Comparison of ENCODE assay signal across 20 cellular contexts in genomic region chr5:145157841-145158240, GRCh38.
A peak's percentile ranks its signal among the peaks of the same experiment; 100 is the strongest.
DNase-seq lines count a peak whose midpoint lies in the region; ATAC-seq and TF ChIP-seq lines count a peak whose summit lies in the region.
"Had no signal": no experiment of that assay in that cellular context is flagged by ENCODE, and none has a peak within 500 bp of the region (broad histone marks: within the 10 kb centered on the region; RNA-seq: fewer than 3 reads in every experiment).

No MANE protein-coding gene starts in this region.

- H3K4me1 ChIP-seq in adipocyte (ENCODE audit: control insufficient read depth, insufficient read depth, low read length) (no peaks in the 10 kb centered on the region), fibroblast of lung (ENCODE audit: control insufficient read depth, extremely low read depth, insufficient read depth, low read length) (no peaks in the 10 kb centered on the region), spleen (no peaks in the 10 kb centered on the region)
- H3K4me1 ChIP-seq: A549 had no signal

- intact Hi-C loops in spleen (cut with DNase I; ENCODE audit: low total_unique reads), result no loop called here

- DNase-seq in GM03348 (ENCODE audit: low spot score) (peak; percentile 10), adipocyte (ENCODE audit: low read depth) (peak; percentile 34), fibroblast of lung (ENCODE audit: low read depth in 2 of 2) (peak; percentile 19 to 35), non-pigmented ciliary epithelial cell (ENCODE audit: low read depth) (peak; percentile 5), spleen (no peak), ACHN (no peak), T-helper 17 cell (no peak), NCI-H345 treated with DMSO at 0.1 percent for 48 hours (lab: John Stamatoyannopoulos, UW; ENCODE audit: unreplicated experiment) (no peak)
- DNase-seq: AML-193, DMS 273 treated with DMSO at 0.1 percent for 48 hours, H9, Kasumi-1, NCI-H187, NCI-H446 treated with DMSO at 0.1 percent for 48 hours had no signal

- H3K4me3 ChIP-seq in adipocyte (ENCODE audit: low read length) (no peak overlapping the region), fibroblast of lung (replicated peaks in 1 of 4; ENCODE audit: control extremely low read depth in 1 of 4, insufficient read depth in 1 of 4, low read depth in 3 of 4, low read length in 4 of 4) (no peak overlapping the region), spleen (no peak overlapping the region)
- H3K4me3 ChIP-seq: A549, SK-N-MC had no signal

- no peak for ATAC-seq in T-helper 17 cell
- ATAC-seq: A549, Panc1, Right ventricle myocardium inferior had no signal

- H3K4me3 Mint-ChIP-seq in T-helper 17 cell, result no peak overlapping the region
- H3K4me3 Mint-ChIP-seq: CD14-positive monocyte, IgD-negative memory B cell had no signal

- H3K27ac ChIP-seq in fibroblast of lung (ENCODE audit: insufficient read depth, low read length), result no peak overlapping the region
- H3K27ac ChIP-seq in spleen, result no peak overlapping the region
- H3K27ac ChIP-seq: A549, SK-N-MC had no signal

- no peak overlapping the region for H3K4me2 ChIP-seq in fibroblast of lung (ENCODE audit: extremely low read depth, insufficient read depth, low read length)
- H3K4me2 ChIP-seq: A549 had no signal

- no peak for TF ChIP-seq CTCF in fibroblast of lung (conservative IDR thresholded peaks at IDR 0.05 in 1 of 2, IDR thresholded peaks at IDR 0.05 in 1 of 2; ENCODE audit: low read depth in 1 of 2, low read length in 2 of 2)
- TF ChIP-seq CTCF in spleen (IDR thresholded peaks at IDR 0.05 in 8 of 11, conservative IDR thresholded peaks at IDR 0.05 in 3 of 11), result no peak

- H3K79me2 ChIP-seq in fibroblast of lung (ENCODE audit: control insufficient read depth, insufficient read depth, low read length), result no peaks in the 10 kb centered on the region

- H3K9ac ChIP-seq in adipocyte (ENCODE audit: low read length), result no peak overlapping the region
- no peak overlapping the region for H3K9ac ChIP-seq in fibroblast of lung (ENCODE audit: insufficient read depth, low read length)

- TF ChIP-seq POLR2A in spleen (IDR thresholded peaks at IDR 0.05), result no peak

- H4K20me1 ChIP-seq in fibroblast of lung (ENCODE audit: control insufficient read depth, extremely low read depth, insufficient read depth, low read length), result no peaks in the 10 kb centered on the region

- in situ Hi-C loops in ACHN (cut with HindIII; ENCODE audit: low pct_ligation_motif_present, low pct_unique_long_range_greater_than_20kb, low sequenced_read_pairs), result no loop called here

- no peaks in the 10 kb centered on the region for H3K4me1 Mint-ChIP-seq in T-helper 17 cell
- H3K4me1 Mint-ChIP-seq: CD14-positive monocyte, IgD-negative memory B cell had no signal

- H3K36me3 ChIP-seq in adipocyte (ENCODE audit: control insufficient read depth, insufficient read depth, low read length, severe bottlenecking) (no peaks in the 10 kb centered on the region), fibroblast of lung (ENCODE audit: control insufficient read depth, insufficient read depth, low read length) (no peaks in the 10 kb centered on the region), spleen (no peaks in the 10 kb centered on the region)

- H3K36me3 Mint-ChIP-seq in T-helper 17 cell (ENCODE audit: low read depth), result no peaks in the 10 kb centered on the region
- H3K36me3 Mint-ChIP-seq: CD14-positive monocyte, IgD-negative memory B cell had no signal

- no peaks in the 10 kb centered on the region for H3K27me3 Mint-ChIP-seq in T-helper 17 cell

- no peaks in the 10 kb centered on the region for H3K27me3 ChIP-seq in adipocyte (replicated peaks; ENCODE audit: control insufficient read depth, insufficient read depth, low read length)
- H3K27me3 ChIP-seq in fibroblast of lung (ENCODE audit: control insufficient read depth, insufficient read depth, low read length), result no peaks in the 10 kb centered on the region
- no peaks in the 10 kb centered on the region for H3K27me3 ChIP-seq in spleen (replicated peaks in 1 of 7)

- no peaks in the 10 kb centered on the region for H3K9me3 ChIP-seq in adipocyte (ENCODE audit: control insufficient read depth, low read length)
- no peaks in the 10 kb centered on the region for H3K9me3 ChIP-seq in fibroblast of lung (ENCODE audit: control insufficient read depth, insufficient read depth, low read depth, low read length)
- H3K9me3 ChIP-seq in spleen, result peaks cover 0 to 3% (median 0%) of the 10 kb centered on the region in 8 donors
- no peaks in the 10 kb centered on the region for H3K9me3 ChIP-seq in T-helper 17 cell (ENCODE audit: control insufficient read depth, low read length, poor library complexity, severe bottlenecking)
- H3K9me3 ChIP-seq: A549 had no signal

- no peak overlapping the region for H2AFZ ChIP-seq in fibroblast of lung (ENCODE audit: low read length)

- H3K27ac Mint-ChIP-seq in T-helper 17 cell, result no peak overlapping the region
- H3K27ac Mint-ChIP-seq: CD14-positive monocyte, IgD-negative memory B cell had no signal

Comparison
In these comparisons a context has a peak if more than half of its experiments do, and no peak if none do; other contexts are left out.
1. DNase-seq: peak in GM03348 (single experiment), adipocyte (single experiment), fibroblast of lung (2 of 2) and non-pigmented ciliary epithelial cell (single experiment); none in spleen (single experiment), ACHN (single experiment), T-helper 17 cell (0 of 3) and NCI-H345 treated with DMSO at 0.1 percent for 48 hours (single experiment).